ENCODE assay signal across 15 cellular contexts in the genomic region with DNA sequence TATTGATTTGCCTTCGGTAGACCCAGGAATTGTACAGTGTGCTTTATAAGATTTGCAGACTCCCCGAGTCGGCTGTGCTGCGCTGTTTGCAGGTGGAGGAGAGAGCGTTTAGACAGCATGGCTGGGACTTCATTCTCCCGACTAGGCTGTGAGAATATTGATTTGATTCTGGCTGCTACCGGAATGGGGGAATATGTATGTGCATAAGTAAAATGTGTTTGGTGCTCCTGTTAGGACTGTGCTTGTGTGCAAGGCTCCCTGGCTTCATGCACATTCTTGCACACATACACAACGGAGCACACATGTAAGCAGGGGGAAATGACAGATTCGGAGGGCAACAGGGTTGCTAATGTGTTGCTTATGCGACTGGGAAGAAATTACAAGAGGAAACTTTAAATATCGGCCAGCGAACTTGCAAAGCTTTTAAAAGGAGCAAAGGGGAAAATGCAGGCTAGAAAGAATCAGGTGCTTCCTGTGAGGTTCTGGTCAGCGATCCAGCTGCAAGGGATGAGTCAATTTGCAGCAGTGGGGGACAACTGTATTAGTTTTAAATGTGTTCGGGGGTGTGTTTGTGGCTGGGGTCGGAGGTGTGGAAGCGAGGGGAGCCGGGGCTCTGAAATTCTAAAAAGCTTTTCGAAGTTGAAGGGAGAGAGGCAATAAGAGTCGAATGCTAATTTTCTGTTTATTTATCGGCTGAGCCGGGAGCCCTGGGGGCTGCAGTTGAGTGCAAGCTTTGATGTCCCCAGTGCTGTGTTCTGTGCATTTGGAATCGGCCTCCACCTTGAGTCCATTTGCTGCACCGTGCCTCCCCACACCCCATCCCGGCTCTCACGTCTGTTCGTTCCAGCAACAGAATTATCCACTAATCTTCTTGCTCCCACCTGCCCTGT. TPM values are rescaled to one million over a fixed set of nuclear protein-coding genes. Genes with fewer than 3 reads are reported as not detected.
DNase-seq lines count a peak whose midpoint lies in the region; ATAC-seq and TF ChIP-seq lines count a peak whose summit lies in the region.
"Had no signal": no experiment of that assay in that cellular context is flagged by ENCODE, and none has a peak within 500 bp of the region (broad histone marks: within the 10 kb centered on the region; RNA-seq: fewer than 3 reads in every experiment).

No MANE protein-coding gene starts in this region.

- no peaks in the 10 kb centered on the region for H3K79me2 ChIP-seq in neural progenitor cell (ENCODE audit: low read depth)

- H3K4me3 ChIP-seq in ectodermal cell (ENCODE audit: insufficient read depth, low read depth, low read length), result peak overlapping the region; percentile 14
- H3K4me3 ChIP-seq in neural progenitor cell, result no peak overlapping the region
- H3K4me3 ChIP-seq in upper lobe of left lung, result peak overlapping the region in 3 of 4 donors; percentile 12 to 32 (median 27)
- H3K4me3 ChIP-seq: spleen had no signal

- peaks cover 12% of the 10 kb centered on the region for H3K27me3 ChIP-seq in ectodermal cell (ENCODE audit: control insufficient read depth, insufficient read depth, low read length, poor library complexity, severe bottlenecking)
- no peaks in the 10 kb centered on the region for H3K27me3 ChIP-seq in neural progenitor cell
- H3K27me3 ChIP-seq in upper lobe of left lung, result peaks cover 0 to 4% (median 0%) of the 10 kb centered on the region in 4 donors

- H3K36me3 ChIP-seq in ectodermal cell (ENCODE audit: control insufficient read depth, insufficient read depth, low read length) (no peaks in the 10 kb centered on the region), neural progenitor cell (no peaks in the 10 kb centered on the region), upper lobe of left lung (no peaks in the 10 kb centered on the region)
- H3K36me3 ChIP-seq: spleen had no signal

- ATAC-seq in Right ventricle myocardium superior (ENCODE audit: poor library complexity) (peak; percentile 27), Right ventricle myocardium inferior (no peak), upper lobe of left lung (ENCODE audit: low FRiP score in 2 of 2) (no peak)
- ATAC-seq: naive thymus-derived CD4-positive, alpha-beta T cell had no signal

- no peak overlapping the region for H3K4me3 Mint-ChIP-seq in neural progenitor cell
- H3K4me3 Mint-ChIP-seq: activated naive CD4-positive, alpha-beta T cell treated with anti-CD3 and anti-CD28 coated beads, Interleukin-2, amount 10 ng/mL, durations not matched to agents 7 days and 5 days; dendritic cell treated with granulocyte-macrophage colony-stimulating factor and Interleukin-4, amounts not matched to agents 40 ng/mL and 50 ng/mL, for 4 days; naive thymus-derived CD4-positive, alpha-beta T cell had no signal

- no peaks in the 10 kb centered on the region for H3K36me3 Mint-ChIP-seq in neural progenitor cell
- H3K36me3 Mint-ChIP-seq: activated naive CD4-positive, alpha-beta T cell treated with anti-CD3 and anti-CD28 coated beads, Interleukin-2, amount 10 ng/mL, durations not matched to agents 7 days and 5 days had no signal

- no peak for TF ChIP-seq POLR2A in upper lobe of left lung (IDR thresholded peaks at IDR 0.05)

- TF ChIP-seq CTCF in neural progenitor cell (IDR thresholded peaks at IDR 0.05) (no peak), upper lobe of left lung (IDR thresholded peaks at IDR 0.05) (no peak)

- H4K20me1 ChIP-seq in neural progenitor cell (ENCODE audit: low read depth), result no peaks in the 10 kb centered on the region

- H3K4me1 Mint-ChIP-seq in neural progenitor cell, result peaks cover 18% of the 10 kb centered on the region
- H3K4me1 Mint-ChIP-seq: activated naive CD4-positive, alpha-beta T cell treated with anti-CD3 and anti-CD28 coated beads, Interleukin-2, amount 10 ng/mL, durations not matched to agents 7 days and 5 days; naive thymus-derived CD4-positive, alpha-beta T cell had no signal

- H3K9ac ChIP-seq in neural progenitor cell, result no peak overlapping the region

- H2AFZ ChIP-seq in neural progenitor cell (replicated peaks), result peak overlapping the region; percentile 77

- DNase-seq in Right ventricle myocardium superior (no peak), Right ventricle myocardium inferior (ENCODE audit: missing footprints) (no peak), neural progenitor cell (ENCODE audit: low spot score) (no peak), upper lobe of left lung (no peak)
- no peak for DNase-seq in stimulated activated CD8-positive, alpha-beta memory T cell treated with anti-CD3 and anti-CD28 coated beads, Interleukin-4, amount 100 ng/mL, for 48 hours
- DNase-seq in activated CD8-positive, alpha-beta memory T cell treated with anti-CD3 and anti-CD28 coated beads, Interleukin-2, amount 50 U/mL, for 48 hours, result no peak
- DNase-seq in activated effector memory CD4-positive, alpha-beta T cell treated with Interleukin-2 at 50 U/mL for 16 hours, result no peak
- DNase-seq: activated naive CD4-positive, alpha-beta T cell treated with anti-CD3 and anti-CD28 coated beads, Interleukin-2, amount 10 ng/mL, durations not matched to agents 7 days and 5 days; Caco-2; naive thymus-derived CD4-positive, alpha-beta T cell; NCI-H226; SHP77 treated with DMSO at 0.1 percent for 48 hours; spleen had no signal

- peaks cover 4% of the 10 kb centered on the region for H3K27me3 Mint-ChIP-seq in neural progenitor cell (ENCODE audit: insufficient read depth, low read depth)

- WGBS in ectodermal cell, 2 experiments, result 44 to 45% methylated on average over 26 of the region's 26 CpGs
- 14 to 16% methylated on average over 26 of the region's 26 CpGs for WGBS in upper lobe of left lung, 2 donors

- TF ChIP-seq EP300 in upper lobe of left lung (IDR thresholded peaks at IDR 0.05), result no peak

- H3K27ac ChIP-seq in ectodermal cell (ENCODE audit: insufficient read depth, low read depth, low read length, poor library complexity, severe bottlenecking), result no peak overlapping the region
- no peak overlapping the region for H3K27ac ChIP-seq in neural progenitor cell
- H3K27ac ChIP-seq in upper lobe of left lung, result peak overlapping the region in 1 of 4 donors; percentile 46
- H3K27ac ChIP-seq: spleen had no signal

- H3K9me3 ChIP-seq in ectodermal cell (ENCODE audit: control insufficient read depth, low read length) (no peaks in the 10 kb centered on the region), neural progenitor cell (ENCODE audit: low read depth) (no peaks in the 10 kb centered on the region), upper lobe of left lung (no peaks in the 10 kb centered on the region)
- H3K9me3 ChIP-seq: spleen had no signal

- intact Hi-C loops in Right ventricle myocardium superior (cut with DNase I), result no loop called here
- intact Hi-C loops in Right ventricle myocardium inferior (cut with DNase I), result no loop called here

- H3K9me3 Mint-ChIP-seq in neural progenitor cell, result no peaks in the 10 kb centered on the region
- H3K9me3 Mint-ChIP-seq: activated naive CD4-positive, alpha-beta T cell treated with anti-CD3 and anti-CD28 coated beads, Interleukin-2, amount 10 ng/mL, durations not matched to agents 7 days and 5 days; dendritic cell treated with granulocyte-macrophage colony-stimulating factor and Interleukin-4, amounts not matched to agents 40 ng/mL and 50 ng/mL, for 4 days had no signal

- peak overlapping the region; percentile 47 for H3K4me2 ChIP-seq in neural progenitor cell

- H3K4me1 ChIP-seq in ectodermal cell (ENCODE audit: control insufficient read depth, insufficient read depth, low read length) (peaks cover 28% of the 10 kb centered on the region), neural progenitor cell (peaks cover 31% of the 10 kb centered on the region), upper lobe of left lung (peaks cover 0 to 13% (median 3%) of the 10 kb centered on the region in 4 donors)
- H3K4me1 ChIP-seq: Caco-2 had no signal

- no peak overlapping the region for H3K27ac Mint-ChIP-seq in neural progenitor cell
- H3K27ac Mint-ChIP-seq: activated naive CD4-positive, alpha-beta T cell treated with anti-CD3 and anti-CD28 coated beads, Interleukin-2, amount 10 ng/mL, durations not matched to agents 7 days and 5 days; dendritic cell treated with granulocyte-macrophage colony-stimulating factor and Interleukin-4, amounts not matched to agents 40 ng/mL and 50 ng/mL, for 4 days; naive thymus-derived CD4-positive, alpha-beta T cell had no signal

- no peaks in the 10 kb centered on the region for H3F3A ChIP-seq in neural progenitor cell (ENCODE audit: low read depth)

RNA-seq across cellular contexts. Expression of a gene that starts 0.7 kb away (rescaled TPM):
- total RNA-seq in Right ventricle myocardium superior (1.5 TPM), Right ventricle myocardium inferior (2.9 TPM), neural progenitor cell (ENCODE audit: low replicate concordance) (4.3 and 6.0 TPM in 2 replicates), upper lobe of left lung (100 to 1,000 TPM in 4 of 6 donors, 10 to 100 TPM in 1, 1 to 10 TPM in 1; 4.1 to 151 (median 115) TPM)
- polyA plus RNA-seq in ectodermal cell (2013, experiment 1 of 4), result 6.0 TPM
- 3.7 TPM for polyA plus RNA-seq in ectodermal cell (2013, experiment 2 of 4)
- 7.7 TPM for polyA plus RNA-seq in ectodermal cell (2013, experiment 3 of 4)
- 8.6 TPM for polyA plus RNA-seq in ectodermal cell (2013, experiment 4 of 4)
- total RNA-seq: naive thymus-derived CD4-positive, alpha-beta T cell had no signal
- polyA plus RNA-seq: naive thymus-derived CD4-positive, alpha-beta T cell had no signal
